ENCODE assay signal across 8 cellular contexts in the genomic region with DNA sequence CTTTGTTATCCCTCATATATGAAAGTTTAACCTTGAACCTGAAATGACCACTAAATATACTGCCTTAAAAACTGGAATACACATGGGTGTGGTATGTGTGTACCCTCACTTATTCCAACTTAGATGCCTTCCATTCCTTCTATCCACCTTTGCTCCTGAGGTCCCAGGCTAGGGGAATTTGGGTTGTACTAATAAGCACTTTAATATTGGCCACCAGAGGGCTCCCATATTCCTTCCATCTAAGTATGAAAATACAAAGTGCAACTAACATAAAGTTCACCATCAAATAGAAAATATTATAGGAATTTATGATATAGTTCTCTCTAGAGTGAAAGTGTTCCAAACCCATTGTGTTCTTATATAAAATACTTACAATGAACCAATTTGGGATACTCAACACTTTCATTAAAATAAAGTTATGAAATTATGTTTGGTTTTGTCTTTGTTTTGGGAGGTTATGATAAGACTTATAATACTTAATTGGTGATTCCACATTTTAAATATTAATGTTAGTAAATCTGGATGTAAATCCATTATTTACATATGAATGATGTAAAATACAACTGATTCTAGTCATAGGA.
A peak's percentile ranks its signal among the peaks of the same experiment; 100 is the strongest.
DNase-seq lines count a peak whose midpoint lies in the region; ATAC-seq, FAIRE-seq and TF ChIP-seq lines count a peak whose summit lies in the region.

No MANE protein-coding gene starts in this region.

- TF ChIP-seq EP300 in HepG2 (IDR thresholded peaks at IDR 0.05; ENCODE audit: low read depth in 2 of 2, low read length in 2 of 2) (no peak), HepG2 (CRISPR knock-in tag; IDR thresholded peaks at IDR 0.05; ENCODE audit: borderline replicate concordance) (no peak)

- in situ Hi-C loops in HepG2 (cut with HindIII; ENCODE audit: extremely low pct_ligation_motif_present, low pct_unique_long_range_greater_than_20kb): loop anchor here (5.0 kb wide), 1 partner anchor 243 kb away; no protein-coding TSS in a partner anchor

- TF ChIP-seq CTCF in GM12872 (IDR thresholded peaks at IDR 0.05; ENCODE audit: insufficient read depth, low read depth, low read length) (peak; percentile 53), bronchial epithelial cell (IDR thresholded peaks at IDR 0.05; ENCODE audit: insufficient read depth, low read length, severe bottlenecking) (peak; percentile 53), HepG2 (CRISPR knock-in tag; IDR thresholded peaks at IDR 0.05) (peak; percentile 59)

- no peaks in the 10 kb centered on the region for H3K27me3 ChIP-seq in bronchial epithelial cell (ENCODE audit: control insufficient read depth, insufficient read depth, low read length)
- H3K27me3 ChIP-seq in HepG2 (ENCODE audit: control insufficient read depth in 1 of 2, insufficient read depth in 2 of 2, low read length in 2 of 2): no peaks in the 10 kb centered on the region

- FAIRE-seq in bronchial epithelial cell (lab: Jason Lieb, UNC) (no peak), HepG2 (lab: Jason Lieb, UNC) (no peak)

- ATAC-seq in HG03442 (IDR thresholded peaks at IDR 0.05; ENCODE audit: unreplicated experiment): peak; percentile 68
- ATAC-seq in HepG2: peak; percentile 78
- ATAC-seq in HG03469 (IDR thresholded peaks at IDR 0.05; ENCODE audit: unreplicated experiment): no peak

- H3K4me3 ChIP-seq in bronchial epithelial cell (ENCODE audit: low read depth, low read length) (no peak overlapping the region), HepG2 (replicated peaks in 1 of 3; ENCODE audit: insufficient read depth in 1 of 3, low read depth in 2 of 3, low read length in 3 of 3) (no peak overlapping the region)

- H3K9ac ChIP-seq in HepG2 (ENCODE audit: insufficient read depth, low read depth, low read length): no peak overlapping the region

- no peaks in the 10 kb centered on the region for H3K4me1 ChIP-seq in HepG2 (ENCODE audit: insufficient read depth, low read length)

- POLR2A ChIA-PET in HepG2 (lab: Yijun Ruan, JAX): no interaction called here

- no peak for TF ChIP-seq POLR2A in HepG2 (IDR thresholded peaks at IDR 0.05; ENCODE audit: insufficient read depth in 1 of 2, low read depth in 2 of 2, low read length in 2 of 2)

- intact Hi-C loops in HepG2 (cut with micrococcal nuclease; ENCODE audit: unreplicated experiment): loop anchor here (1.0 to 5.0 kb wide), 3 partner anchors 243 to 403 kb away; no protein-coding TSS in a partner anchor

- no peak for TF ChIP-seq RAD21 in HepG2 (CRISPR knock-in tag; IDR thresholded peaks at IDR 0.05)

- BruUV-seq in HepG2 (replicated peaks; lab: Mats Ljungman, UMichigan): no TSS peak

- no peak overlapping the region for H3K4me2 ChIP-seq in HepG2 (ENCODE audit: low read depth, low read length)

- no peaks in the 10 kb centered on the region for H4K20me1 ChIP-seq in HepG2 (ENCODE audit: insufficient read depth, low read length)

- no peak overlapping the region for H2AFZ ChIP-seq in HepG2 (ENCODE audit: low read length)

- H3K79me2 ChIP-seq in HepG2 (ENCODE audit: insufficient read depth, low read length): no peaks in the 10 kb centered on the region

- DNase-seq in AG08395 (ENCODE audit: low spot score) (peak; percentile 14), NCI-H69 (lab: John Stamatoyannopoulos, UW) (peak; percentile 84), bronchial epithelial cell (ENCODE audit: low read depth) (peak; percentile 61), HepG2 (ENCODE audit: low spot score) (peak; percentile 48)
- no peak for DNase-seq in activated CD4-positive, CD25-positive, alpha-beta regulatory T cell treated with anti-CD3 and anti-CD28 coated beads, Interleukin-2, amount 50 U/mL, for 72 hours

- H3K9me3 ChIP-seq in HepG2 (ENCODE audit: low read length): no peaks in the 10 kb centered on the region

- CTCF ChIA-PET in HepG2 (lab: Yijun Ruan, JAX; ENCODE audit: low intra/inter-chr PET ratio, low total read pairs): interaction anchor here (1.6 kb wide), 1 partner anchor 242 kb away, joined by 15 read pairs; no protein-coding TSS in a partner anchor

- H3K36me3 ChIP-seq in bronchial epithelial cell (ENCODE audit: control insufficient read depth, insufficient read depth, low read length) (no peaks in the 10 kb centered on the region), HepG2 (replicated peaks in 1 of 2; ENCODE audit: control insufficient read depth in 1 of 2, insufficient read depth in 2 of 2, low read length in 2 of 2) (no peaks in the 10 kb centered on the region)

- no peak overlapping the region for H3K27ac ChIP-seq in HepG2 (ENCODE audit: extremely low read length, insufficient read depth, low read length)

TF ChIP-seq in HepG2, 621 proteins besides CTCF, POLR2A, EP300 and RAD21:
- TF ChIP-seq SMC3 (IDR thresholded peaks at IDR 0.05; ENCODE audit: low read length) (peak; percentile 65), STAG1 (CRISPR knock-in tag; IDR thresholded peaks at IDR 0.05) (peak; percentile 62), MTA3 (CRISPR knock-in tag; IDR thresholded peaks at IDR 0.05) (no peak)
- TF ChIP-seq, protein P1, sequence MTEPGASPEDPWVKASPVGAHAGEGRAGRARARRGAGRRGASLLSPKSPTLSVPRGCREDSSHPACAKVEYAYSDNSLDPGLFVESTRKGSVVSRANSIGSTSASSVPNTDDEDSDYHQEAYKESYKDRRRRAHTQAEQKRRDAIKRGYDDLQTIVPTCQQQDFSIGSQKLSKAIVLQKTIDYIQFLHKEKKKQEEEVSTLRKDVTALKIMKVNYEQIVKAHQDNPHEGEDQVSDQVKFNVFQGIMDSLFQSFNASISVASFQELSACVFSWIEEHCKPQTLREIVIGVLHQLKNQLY (CRISPR knock-in tag; IDR thresholded peaks at IDR 0.05): no peak
